ENCODE assay signal across 15 cellular contexts in the genomic region with DNA sequence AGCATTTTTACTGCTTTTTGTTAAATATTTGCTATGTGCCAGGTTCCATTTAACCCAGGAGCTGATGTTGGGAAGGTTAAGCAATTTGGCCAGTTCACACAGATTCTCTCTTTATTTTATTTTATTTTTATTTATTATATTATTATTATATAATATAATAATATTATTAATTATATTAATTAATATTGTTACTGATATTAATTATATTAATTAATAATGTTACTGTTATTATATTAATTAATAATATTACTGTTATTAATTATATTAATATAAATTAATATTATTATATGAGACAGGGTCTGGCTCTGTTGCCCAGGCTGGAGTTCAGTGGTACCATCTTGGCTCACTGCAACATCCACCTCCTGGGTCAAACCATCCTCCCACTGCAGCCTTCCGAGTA.
A peak's percentile ranks its signal among the peaks of the same experiment; 100 is the strongest.
DNase-seq lines count a peak whose midpoint lies in the region; ATAC-seq and TF ChIP-seq lines count a peak whose summit lies in the region.
"Had no signal": no experiment of that assay in that cellular context is flagged by ENCODE, and none has a peak within 500 bp of the region (broad histone marks: within the 10 kb centered on the region; RNA-seq: fewer than 3 reads in every experiment).

No MANE protein-coding gene starts in this region.

- no peaks in the 10 kb centered on the region for H3K36me3 ChIP-seq in gastrocnemius medialis
- H3K36me3 ChIP-seq in right lobe of liver, result no peaks in the 10 kb centered on the region

- H3K9me3 ChIP-seq in right cardiac atrium (ENCODE audit: control insufficient read depth, low read length), result no peaks in the 10 kb centered on the region
- H3K9me3 ChIP-seq in gastrocnemius medialis, result no peaks in the 10 kb centered on the region
- no peaks in the 10 kb centered on the region for H3K9me3 ChIP-seq in right lobe of liver

- TF ChIP-seq POLR2A in gastrocnemius medialis (IDR thresholded peaks at IDR 0.05), result no peak
- TF ChIP-seq POLR2A in right lobe of liver (IDR thresholded peaks at IDR 0.05), result no peak

- intact Hi-C loops in right cardiac atrium (cut with DNase I), result no loop called here
- intact Hi-C loops in left ventricle myocardium superior (cut with micrococcal nuclease), result no loop called here
- intact Hi-C loops in gastrocnemius medialis (cut with DNase I; ENCODE audit: low total_unique reads), result loop anchor here (2.0 to 5.0 kb wide), 2 partner anchors 19 to 73 kb away; no protein-coding TSS in a partner anchor
- intact Hi-C loops in right lobe of liver (cut with DNase I), result no loop called here

- 80% methylated on average over 1 of the region's 1 CpG for WGBS in right cardiac atrium
- 80% methylated on average over 1 of the region's 1 CpG for WGBS in right lobe of liver (ENCODE audit: insufficient coverage, low coverage, low lambda C conversion rate, missing lambda C conversion rate)

- CTCF ChIA-PET in WTC11 (lab: Charles Lee), result no interaction called here

- H3K27me3 Mint-ChIP-seq in WTC11 (ENCODE audit: low read depth), result peaks cover 72% of the 10 kb centered on the region

- in situ Hi-C loops in gastrocnemius medialis (cut with MboI; ENCODE audit: low sequenced_read_pairs in 4 of 4), result no loop called here

- no peaks in the 10 kb centered on the region for H3K36me3 Mint-ChIP-seq in WTC11
- H3K36me3 Mint-ChIP-seq: CD14-positive monocyte; CD8-positive, alpha-beta T cell had no signal

- H3K4me1 Mint-ChIP-seq in WTC11, result peaks cover 23% of the 10 kb centered on the region
- H3K4me1 Mint-ChIP-seq: CD14-positive monocyte had no signal

- H3K27ac Mint-ChIP-seq in WTC11, result no peak overlapping the region
- H3K27ac Mint-ChIP-seq: CD14-positive monocyte; CD8-positive, alpha-beta T cell; H9 had no signal

- H3K4me3 ChIP-seq in right cardiac atrium (ENCODE audit: low read length) (no peak overlapping the region), gastrocnemius medialis (no peak overlapping the region), right lobe of liver (no peak overlapping the region)

- ATAC-seq in right cardiac atrium, result no peak
- ATAC-seq in left ventricle myocardium superior, result no peak
- no peak for ATAC-seq in WTC11
- ATAC-seq in gastrocnemius medialis, result no peak
- ATAC-seq in HG03139 (IDR thresholded peaks at IDR 0.05; ENCODE audit: unreplicated experiment), result no peak
- no peak for ATAC-seq in right lobe of liver
- ATAC-seq: CD8-positive, alpha-beta T cell had no signal

- H3K27me3 ChIP-seq in right cardiac atrium (ENCODE audit: control insufficient read depth, insufficient read depth), result no peaks in the 10 kb centered on the region
- H3K27me3 ChIP-seq in gastrocnemius medialis, result peaks cover 0 to 6% (median 0%) of the 10 kb centered on the region in 3 donors
- H3K27me3 ChIP-seq in right lobe of liver, result peaks cover 0 to 8% of the 10 kb centered on the region in 2 donors

- peaks cover 5% of the 10 kb centered on the region for H3K4me1 ChIP-seq in right cardiac atrium (ENCODE audit: control insufficient read depth, insufficient read depth, low read length)
- H3K4me1 ChIP-seq in gastrocnemius medialis, result peaks cover 51 to 74% of the 10 kb centered on the region in 2 donors
- peaks cover 0 to 4% (median 0%) of the 10 kb centered on the region in 4 donors for H3K4me1 ChIP-seq in right lobe of liver

- no peak for TF ChIP-seq CTCF in WTC11 (IDR thresholded peaks at IDR 0.05)
- TF ChIP-seq CTCF in gastrocnemius medialis (IDR thresholded peaks at IDR 0.05 in 4 of 5, conservative IDR thresholded peaks at IDR 0.05 in 1 of 5), result no peak
- no peak for TF ChIP-seq CTCF in right lobe of liver (IDR thresholded peaks at IDR 0.05)

- H3K27ac ChIP-seq in right cardiac atrium (ENCODE audit: low read length) (peak overlapping the region; percentile 43), gastrocnemius medialis (peak overlapping the region; percentile 68 to 77 (median 74)), right lobe of liver (no peak overlapping the region)

- no peak overlapping the region for H3K4me3 Mint-ChIP-seq in WTC11
- H3K4me3 Mint-ChIP-seq: CD14-positive monocyte; CD8-positive, alpha-beta T cell; H9 had no signal

- POLR2A ChIA-PET in WTC11 (lab: Charles Lee), result no interaction called here

- no peaks in the 10 kb centered on the region for H3K9me3 Mint-ChIP-seq in WTC11
- H3K9me3 Mint-ChIP-seq: CD8-positive, alpha-beta T cell; H9 had no signal

- no peak for DNase-seq in right cardiac atrium
- DNase-seq in left ventricle myocardium superior, result no peak
- no peak for DNase-seq in WTC11 (ENCODE audit: low spot score)
- DNase-seq in gastrocnemius medialis, result no peak
- no peak for DNase-seq in right lobe of liver
- DNase-seq: CD8-positive, alpha-beta T cell; COR-L47; DMS153; DMS79 treated with DMSO at 0.1 percent for 48 hours; EL; GDM1; GOT3; H9 had no signal

TF ChIP-seq in WTC11, 78 proteins besides CTCF, POLR2A, EP300 and RAD21:
- TF ChIP-seq HMGA2 (CRISPR knock-in tag; IDR thresholded peaks at IDR 0.05), result peak; percentile 99
- no peak for TF ChIP-seq SMAD3 (CRISPR knock-in tag; IDR thresholded peaks at IDR 0.05; ENCODE audit: borderline replicate concordance)
- TF ChIP-seq ZNF219 (CRISPR knock-in tag; IDR thresholded peaks at IDR 0.05; ENCODE audit: borderline replicate concordance), result no peak
- TF ChIP-seq, protein P1, sequence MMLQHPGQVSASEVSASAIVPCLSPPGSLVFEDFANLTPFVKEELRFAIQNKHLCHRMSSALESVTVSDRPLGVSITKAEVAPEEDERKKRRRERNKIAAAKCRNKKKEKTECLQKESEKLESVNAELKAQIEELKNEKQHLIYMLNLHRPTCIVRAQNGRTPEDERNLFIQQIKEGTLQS (CRISPR knock-in tag; conservative IDR thresholded peaks at IDR 0.05), result no peak
- no peak for TF ChIP-seq OVOL2 (CRISPR knock-in tag; IDR thresholded peaks at IDR 0.05; ENCODE audit: borderline replicate concordance)

Comparison
In these comparisons a context has a peak if more than half of its experiments do, and no peak if none do; other contexts are left out.
1. H3K27ac ChIP-seq: peak in right cardiac atrium (single experiment) and gastrocnemius medialis (4 of 4); none in right lobe of liver (0 of 3).